In genomic region chr22:39135092-39135896, GRCh38 we compare ENCODE assay signal across 8 cellular contexts. TPM values are rescaled to one million over a fixed set of nuclear protein-coding genes. Genes with fewer than 3 reads are reported as not detected.
DNase-seq lines count a peak whose midpoint lies in the region; ATAC-seq and TF ChIP-seq lines count a peak whose summit lies in the region.

No MANE protein-coding gene starts in this region.

- H3K27me3 ChIP-seq in Panc1 (ENCODE audit: control insufficient read depth, insufficient read depth, low read length) = no peaks in the 10 kb centered on the region

- peak; percentile 76 for DNase-seq in activated effector memory CD4-positive, alpha-beta T cell treated with anti-CD3 and anti-CD28 coated beads, Interleukin-2, amount 50 U/mL, for 16 hours
- no peak for DNase-seq in activated effector memory CD4-positive, alpha-beta T cell treated with Interleukin-2 at 50 U/mL for 16 hours
- no peak for DNase-seq in Panc1 (ENCODE audit: low read depth, low spot score)
- DNase-seq in astrocyte of the hippocampus (ENCODE audit: low read depth, low spot score) = peak; percentile 62
- DNase-seq in kidney tubule cell (ENCODE audit: low spot score) = peak; percentile 50
- DNase-seq in mucosa of gallbladder (ENCODE audit: low spot score) = no peak
- no peak for DNase-seq in lower leg skin (ENCODE audit: low spot score in 2 of 2)

- 56 to 62% methylated on average over 15 of the region's 15 CpGs for WGBS in lower leg skin, 2 donors

- H3K4me3 ChIP-seq in Panc1 (ENCODE audit: low read depth in 2 of 2, low read length in 2 of 2) (no peak overlapping the region), lower leg skin (ENCODE audit: low read depth, poor library complexity, severe bottlenecking) (no peak overlapping the region)

- POLR2A ChIA-PET in Panc1 (lab: Charles Lee) = interaction anchor here (0.6 kb wide), 1 partner anchor 124 kb away, joined by 6 read pairs; no protein-coding TSS in a partner anchor

- intact Hi-C loops in Panc1 (cut with micrococcal nuclease; ENCODE audit: unreplicated experiment) = no loop called here
- intact Hi-C loops in lower leg skin (cut with DNase I; ENCODE audit: low total_unique reads) = no loop called here

- TF ChIP-seq POLR2A in lower leg skin (IDR thresholded peaks at IDR 0.05) = no peak

- peaks cover 7% of the 10 kb centered on the region; the same call in 1 of the 2 replicates for H3K4me1 ChIP-seq in Panc1 (ENCODE audit: control insufficient read depth, insufficient read depth, low read length)

- CTCF ChIA-PET in Panc1 (lab: Charles Lee) = interaction anchor here (0.5 to 0.6 kb wide), 2 partner anchors 28 to 46 kb away, joined by 3 to 7 read pairs; no protein-coding TSS in a partner anchor

- no peaks in the 10 kb centered on the region for H3K36me3 ChIP-seq in Panc1 (ENCODE audit: control insufficient read depth, insufficient read depth, low read length)

- in situ Hi-C loops in Panc1 (cut with HindIII; ENCODE audit: low pct_unique_long_range_greater_than_20kb, low sequenced_read_pairs) = no loop called here

- no peaks in the 10 kb centered on the region for H3K9me3 ChIP-seq in Panc1 (ENCODE audit: control insufficient read depth, insufficient read depth, low read depth, low read length)

- TF ChIP-seq CTCF in Panc1 (IDR thresholded peaks at IDR 0.05) (peak; percentile 78; the same call in 1 of the 2 replicates), lower leg skin (IDR thresholded peaks at IDR 0.05) (no peak)

- no peak overlapping the region for H3K27ac ChIP-seq in Panc1 (ENCODE audit: low read length)

- ATAC-seq in Panc1 (peak; percentile 91), HG03521 (IDR thresholded peaks at IDR 0.05; ENCODE audit: unreplicated experiment) (no peak)

- no TSS peak for BruUV-seq in Panc1 (replicated peaks; lab: Mats Ljungman, UMichigan)

RNA-seq across cellular contexts. Expression of gene CBX7, which starts 17.2 kb away (rescaled TPM):
- total RNA-seq in Panc1 (2021; ENCODE audit: unreplicated experiment) (14.5 TPM), mucosa of gallbladder (76.5 TPM), lower leg skin (100 to 1,000 TPM in 1 of 4 donors, 10 to 100 TPM in 3; 47.6 to 108 (median 64.8) TPM)
- 11.6 TPM for polyA plus RNA-seq in Panc1 (2012; ENCODE audit: insufficient read length)

RNA-seq across cellular contexts. Expression of gene APOBEC3H, which starts 38.2 kb away (rescaled TPM):
- total RNA-seq in Panc1 (2021; ENCODE audit: unreplicated experiment) = not detected
- not detected for polyA plus RNA-seq in Panc1 (2012; ENCODE audit: insufficient read length)
- total RNA-seq in mucosa of gallbladder = 1.4 TPM
- total RNA-seq in lower leg skin = not detected

RNA-seq across cellular contexts. Expression of gene APOBEC3G, which starts 58.2 kb away (rescaled TPM):
- total RNA-seq in Panc1 (2021; ENCODE audit: unreplicated experiment) (4.8 TPM), mucosa of gallbladder (7.7 TPM), lower leg skin (1 to 10 TPM; 1.1 to 3.9 (median 1.9) TPM)
- 4.8 TPM for polyA plus RNA-seq in Panc1 (2012; ENCODE audit: insufficient read length)

Comparison
In these comparisons a context has a peak if more than half of its experiments do, and no peak if none do; other contexts are left out.
1. DNase-seq: peak in activated effector memory CD4-positive, alpha-beta T cell treated with anti-CD3 and anti-CD28 coated beads, Interleukin-2, amount 50 U/mL, for 16 hours (single experiment), astrocyte of the hippocampus (single experiment) and kidney tubule cell (single experiment); none in activated effector memory CD4-positive, alpha-beta T cell treated with Interleukin-2 at 50 U/mL for 16 hours (single experiment), Panc1 (single experiment), mucosa of gallbladder (single experiment) and lower leg skin (0 of 2).